ENCODE assay signal across 1 cellular context in genomic region chr1:22607154-22607553, GRCh38.
A peak's percentile ranks its signal among the peaks of the same experiment; 100 is the strongest.
TF ChIP-seq lines count a peak whose summit lies in the region.

No MANE protein-coding gene starts in this region.

TF ChIP-seq in HepG2, 621 proteins besides CTCF, POLR2A, EP300 and RAD21:
- TF ChIP-seq MIER2 (CRISPR knock-in tag; IDR thresholded peaks at IDR 0.05) (0 out of 2 replicates have a peak, but pooled peaks have one; percentile 43), TMF1 (CRISPR knock-in tag; IDR thresholded peaks at IDR 0.05; ENCODE audit: low read depth) (no peak), STAT5B (CRISPR knock-in tag; IDR thresholded peaks at IDR 0.05) (no peak)
- TF ChIP-seq, protein P1, sequence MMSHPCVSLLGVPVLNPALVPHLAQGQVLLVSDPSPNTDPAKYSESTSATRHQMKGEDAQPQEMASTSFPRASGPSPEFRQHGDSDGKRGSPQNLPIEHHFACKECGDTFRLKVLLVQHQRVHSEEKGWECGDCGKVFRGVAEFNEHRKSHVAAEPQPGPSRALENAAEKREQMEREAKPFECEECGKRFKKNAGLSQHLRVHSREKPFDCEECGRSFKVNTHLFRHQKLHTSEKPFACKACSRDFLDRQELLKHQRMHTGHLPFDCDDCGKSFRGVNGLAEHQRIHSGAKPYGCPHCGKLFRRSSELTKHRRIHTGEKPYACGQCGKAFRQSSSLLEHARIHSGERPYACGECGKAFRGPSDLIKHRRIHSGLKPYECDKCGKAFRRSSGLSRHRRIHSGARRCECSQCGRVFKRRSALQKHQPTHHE (CRISPR knock-in tag; IDR thresholded peaks at IDR 0.05; ENCODE audit: borderline replicate concordance), result no peak
- TF ChIP-seq, protein P2, sequence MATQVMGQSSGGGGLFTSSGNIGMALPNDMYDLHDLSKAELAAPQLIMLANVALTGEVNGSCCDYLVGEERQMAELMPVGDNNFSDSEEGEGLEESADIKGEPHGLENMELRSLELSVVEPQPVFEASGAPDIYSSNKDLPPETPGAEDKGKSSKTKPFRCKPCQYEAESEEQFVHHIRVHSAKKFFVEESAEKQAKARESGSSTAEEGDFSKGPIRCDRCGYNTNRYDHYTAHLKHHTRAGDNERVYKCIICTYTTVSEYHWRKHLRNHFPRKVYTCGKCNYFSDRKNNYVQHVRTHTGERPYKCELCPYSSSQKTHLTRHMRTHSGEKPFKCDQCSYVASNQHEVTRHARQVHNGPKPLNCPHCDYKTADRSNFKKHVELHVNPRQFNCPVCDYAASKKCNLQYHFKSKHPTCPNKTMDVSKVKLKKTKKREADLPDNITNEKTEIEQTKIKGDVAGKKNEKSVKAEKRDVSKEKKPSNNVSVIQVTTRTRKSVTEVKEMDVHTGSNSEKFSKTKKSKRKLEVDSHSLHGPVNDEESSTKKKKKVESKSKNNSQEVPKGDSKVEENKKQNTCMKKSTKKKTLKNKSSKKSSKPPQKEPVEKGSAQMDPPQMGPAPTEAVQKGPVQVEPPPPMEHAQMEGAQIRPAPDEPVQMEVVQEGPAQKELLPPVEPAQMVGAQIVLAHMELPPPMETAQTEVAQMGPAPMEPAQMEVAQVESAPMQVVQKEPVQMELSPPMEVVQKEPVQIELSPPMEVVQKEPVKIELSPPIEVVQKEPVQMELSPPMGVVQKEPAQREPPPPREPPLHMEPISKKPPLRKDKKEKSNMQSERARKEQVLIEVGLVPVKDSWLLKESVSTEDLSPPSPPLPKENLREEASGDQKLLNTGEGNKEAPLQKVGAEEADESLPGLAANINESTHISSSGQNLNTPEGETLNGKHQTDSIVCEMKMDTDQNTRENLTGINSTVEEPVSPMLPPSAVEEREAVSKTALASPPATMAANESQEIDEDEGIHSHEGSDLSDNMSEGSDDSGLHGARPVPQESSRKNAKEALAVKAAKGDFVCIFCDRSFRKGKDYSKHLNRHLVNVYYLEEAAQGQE (IDR thresholded peaks at IDR 0.05; ENCODE audit: borderline replicate concordance in 1 of 2, low read depth in 1 of 2, low read length in 2 of 2), result peak; percentile 64 to 91
